9 cellular contexts compared by ENCODE assay signal in genomic region chr11:43988040-43988793, GRCh38. TPM values are rescaled to one million over a fixed set of nuclear protein-coding genes. Genes with fewer than 3 reads are reported as not detected.
DNase-seq lines count a peak whose midpoint lies in the region; ATAC-seq lines count a peak whose summit lies in the region.
"Had no signal": no experiment of that assay in that cellular context is flagged by ENCODE, and none has a peak within 500 bp of the region (broad histone marks: within the 10 kb centered on the region; RNA-seq: fewer than 3 reads in every experiment).

No MANE protein-coding gene starts in this region.

- H3K27ac ChIP-seq in duodenal mucosa (ENCODE audit: low read depth, low read length): peak overlapping the region; percentile 63
- H3K27ac ChIP-seq in muscle layer of duodenum (ENCODE audit: low read length): peak overlapping the region; percentile 30
- peak overlapping the region; percentile 31 to 70 for H3K27ac ChIP-seq in aorta (ENCODE audit: low read depth in 1 of 2, low read length in 2 of 2)

- H3K9ac ChIP-seq in duodenal mucosa (ENCODE audit: low read depth in 1 of 2, low read length in 2 of 2): no peak overlapping the region

- H3K36me3 ChIP-seq in duodenal mucosa (ENCODE audit: control insufficient read depth in 1 of 2, insufficient read depth in 2 of 2, low read length in 2 of 2) (no peaks in the 10 kb centered on the region), muscle layer of duodenum (ENCODE audit: control insufficient read depth in 1 of 2, insufficient read depth in 2 of 2, low read length in 2 of 2) (no peaks in the 10 kb centered on the region), aorta (ENCODE audit: control insufficient read depth in 1 of 2, insufficient read depth in 2 of 2, low read length in 1 of 2) (no peaks in the 10 kb centered on the region)

- intact Hi-C loops in Right ventricle myocardium inferior (cut with DNase I): loop anchor here (2.0 kb wide), 2 partner anchors 43 kb away; no protein-coding TSS in a partner anchor
- intact Hi-C loops in cardiac septum (cut with DNase I): loop anchor here (5.0 kb wide), 1 partner anchor 96 kb away; no protein-coding TSS in a partner anchor
- intact Hi-C loops in aorta (cut with DNase I): loop anchor here (1.0 to 10.0 kb wide), 3 partner anchors 41 to 47 kb away; no protein-coding TSS in a partner anchor

- no peaks in the 10 kb centered on the region for H3K27me3 ChIP-seq in duodenal mucosa (ENCODE audit: control insufficient read depth in 1 of 2, insufficient read depth in 2 of 2, low read length in 2 of 2)
- no peaks in the 10 kb centered on the region for H3K27me3 ChIP-seq in muscle layer of duodenum (ENCODE audit: low read depth, low read length)
- H3K27me3 ChIP-seq in aorta (ENCODE audit: control insufficient read depth in 1 of 2, insufficient read depth in 2 of 2, low read length in 1 of 2): no peaks in the 10 kb centered on the region

- H3K9me3 ChIP-seq in duodenal mucosa (ENCODE audit: control insufficient read depth in 1 of 2, low read length in 2 of 2): no peaks in the 10 kb centered on the region
- H3K9me3 ChIP-seq in muscle layer of duodenum (ENCODE audit: control insufficient read depth in 1 of 2, low read length in 2 of 2): no peaks in the 10 kb centered on the region
- no peaks in the 10 kb centered on the region for H3K9me3 ChIP-seq in aorta (ENCODE audit: control insufficient read depth, low read length)

- peak; percentile 11 for ATAC-seq in Right ventricle myocardium inferior
- peak; percentile 4 for ATAC-seq in aorta (ENCODE audit: low FRiP score)
- no peak for ATAC-seq in GM18870 (IDR thresholded peaks at IDR 0.05; ENCODE audit: unreplicated experiment)

- 30 to 42% methylated on average over 13 of the region's 13 CpGs for WGBS in aorta, 2 donors

- H3K4me3 ChIP-seq in duodenal mucosa (ENCODE audit: low read depth in 1 of 2, low read length in 2 of 2) (no peak overlapping the region), muscle layer of duodenum (ENCODE audit: low read depth in 1 of 2, low read length in 2 of 2) (no peak overlapping the region), aorta (ENCODE audit: low read length in 2 of 2) (no peak overlapping the region)

- no peak for DNase-seq in Right ventricle myocardium inferior (ENCODE audit: missing footprints)
- DNase-seq in cardiac septum (ENCODE audit: low spot score): no peak
- no peak for DNase-seq in aorta
- DNase-seq in HK-2 (ENCODE audit: unreplicated experiment): no peak
- DNase-seq in SIG-M5 (lab: John Stamatoyannopoulos, UW): no peak

- H3K4me1 ChIP-seq in duodenal mucosa (ENCODE audit: control insufficient read depth in 1 of 2, insufficient read depth in 2 of 2, low read length in 2 of 2) (peaks cover 20 to 28% of the 10 kb centered on the region in 2 donors), muscle layer of duodenum (ENCODE audit: control insufficient read depth in 1 of 2, insufficient read depth in 2 of 2, low read length in 2 of 2) (peaks cover 6 to 37% of the 10 kb centered on the region in 2 donors), aorta (ENCODE audit: control insufficient read depth in 1 of 2, insufficient read depth in 2 of 2, low read length in 2 of 2) (no peaks in the 10 kb centered on the region)

RNA-seq across cellular contexts. Expression of gene C11orf96, which starts 45.8 kb away (rescaled TPM):
- total RNA-seq in Right ventricle myocardium inferior: 19.8 TPM
- total RNA-seq in cardiac septum: 42.0 TPM
- total RNA-seq in aorta: 1,000 to 10,000 TPM in 1 of 2 donors, 100 to 1,000 TPM in 1; 629 to 1,628 TPM
- 100 to 1,000 TPM in 1 of 2 donors, 10 to 100 TPM in 1; 67.7 to 759 TPM for polyA plus RNA-seq in aorta

RNA-seq across cellular contexts. Expression of gene ACCSL, which starts 59.6 kb away (rescaled TPM):
- total RNA-seq in Right ventricle myocardium inferior (not detected), cardiac septum (not detected), aorta (not detected)
- polyA plus RNA-seq in aorta: not detected
- total RNA-seq: lung microvascular endothelial cell had no signal

Comparison
In these comparisons a context has a peak if more than half of its experiments do, and no peak if none do; other contexts are left out.
1. RNA of gene C11orf96, which starts 45.8 kb away (total RNA-seq): 629 to 1,628 TPM in aorta; 42.0 TPM in cardiac septum (single experiment) and 19.8 TPM in Right ventricle myocardium inferior (single experiment); every median in the first group is over 10 times any median in the second.
2. Peak in every context shown above with its lines, with median percentiles within 50 percentile points of each other: H3K27ac ChIP-seq.